18 cellular contexts compared by ENCODE assay signal in genomic region chr6:74066168-74066871, GRCh38.
DNase-seq lines count a peak whose midpoint lies in the region; ATAC-seq and TF ChIP-seq lines count a peak whose summit lies in the region.
"Had no signal": no experiment of that assay in that cellular context is flagged by ENCODE, and none has a peak within 500 bp of the region (broad histone marks: within the 10 kb centered on the region; RNA-seq: fewer than 3 reads in every experiment).

No MANE protein-coding gene starts in this region.

- H3K4me3 ChIP-seq in cardiac fibroblast (replicated peaks in 1 of 2; ENCODE audit: low read depth in 2 of 2, low read length in 2 of 2), result no peak overlapping the region
- no peak overlapping the region for H3K4me3 ChIP-seq in heart right ventricle
- H3K4me3 ChIP-seq: coronary artery, thoracic aorta had no signal

- TF ChIP-seq CTCF in cardiac fibroblast (IDR thresholded peaks at IDR 0.05; ENCODE audit: low read depth, low read length) (no peak), heart right ventricle (IDR thresholded peaks at IDR 0.05) (no peak)

- ATAC-seq in heart right ventricle (peak in 6 of 8 donors; percentile 16 to 72 (median 27)), GM21367 (IDR thresholded peaks at IDR 0.05; ENCODE audit: unreplicated experiment) (no peak), HG03039 (IDR thresholded peaks at IDR 0.05; ENCODE audit: unreplicated experiment) (no peak)
- ATAC-seq: stimulated activated effector memory CD8-positive, alpha-beta T cell treated with anti-CD3 and anti-CD28 coated beads, Interleukin-12 subunit alpha, Interleukin-12 subunit beta, amount 100 ng/mL, for 72 hours had no signal

- WGBS in heart right ventricle, 2 donors, result 69 to 77% methylated on average over 10 of the region's 10 CpGs

- H3K9me3 ChIP-seq in heart right ventricle, result no peaks in the 10 kb centered on the region
- H3K9me3 ChIP-seq: thoracic aorta had no signal

- intact Hi-C loops in heart right ventricle (cut with DNase I), result no loop called here

- peaks cover 0 to 4% (median 0%) of the 10 kb centered on the region in 9 donors for H3K4me1 ChIP-seq in heart right ventricle

- H3K27me3 ChIP-seq in heart right ventricle, result no peaks in the 10 kb centered on the region

- DNase-seq in EH (ENCODE audit: low read depth) (peak; percentile 36), M059J (ENCODE audit: low read depth) (peak; percentile 48), cardiac fibroblast (ENCODE audit: low read depth in 2 of 2) (peak; percentile 62 to 70), heart right ventricle (no peak), DMS 273 treated with DMSO at 0.1 percent for 48 hours (lab: John Stamatoyannopoulos, UW) (no peak), 8988T (no peak)
- DNase-seq: activated CD4-positive, alpha-beta memory T cell treated with anti-CD3 and anti-CD28 coated beads, Interleukin-2, amount 10 ng/mL, durations not matched to agents 7 days and 5 days; activated CD4-positive, CD25-positive, alpha-beta regulatory T cell; activated naive CD4-positive, alpha-beta T cell; anterior cingulate cortex; NCI-H146; NCI-H2171 treated with DMSO at 0.1 percent for 48 hours; retina had no signal

- no peaks in the 10 kb centered on the region for H3K36me3 ChIP-seq in heart right ventricle
- H3K36me3 ChIP-seq: thoracic aorta had no signal

- peak overlapping the region in 1 of 10 donors; percentile 45 for H3K27ac ChIP-seq in heart right ventricle
- H3K27ac ChIP-seq: coronary artery, thoracic aorta had no signal

Comparison
In these comparisons a context has a peak if more than half of its experiments do, and no peak if none do; other contexts are left out.
1. DNase-seq: peak in EH (single experiment), M059J (single experiment) and cardiac fibroblast (2 of 2); none in heart right ventricle (0 of 2), DMS 273 treated with DMSO at 0.1 percent for 48 hours (single experiment) and 8988T (single experiment).
2. ATAC-seq: peak in heart right ventricle (6 of 8); none in GM21367 (single experiment) and HG03039 (single experiment).